ENCODE assay signal across 8 cellular contexts in the genomic region with DNA sequence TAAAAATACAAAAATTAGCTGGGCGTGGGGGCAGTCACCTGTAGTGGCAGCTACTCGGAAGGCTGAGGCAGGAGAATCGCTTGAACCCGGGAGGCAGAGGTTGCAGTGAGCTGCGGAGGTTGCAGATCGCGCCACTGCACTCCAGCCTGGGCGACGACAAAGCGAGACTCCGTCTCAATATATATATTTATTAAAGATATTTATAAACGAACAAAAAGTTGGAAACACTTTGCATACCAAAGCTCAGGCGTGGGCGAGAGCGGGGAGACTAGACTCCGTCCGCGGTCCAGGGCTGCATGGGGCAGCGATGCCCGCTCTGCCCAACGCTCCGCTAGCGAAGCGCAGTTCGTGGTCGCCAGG. TPM values are rescaled to one million over a fixed set of nuclear protein-coding genes. Genes with fewer than 3 reads are reported as not detected.
DNase-seq lines count a peak whose midpoint lies in the region; ATAC-seq, FAIRE-seq and TF ChIP-seq lines count a peak whose summit lies in the region.

No MANE protein-coding gene starts in this region.

- H3K4me1 ChIP-seq in GM12878 (ENCODE audit: control insufficient read depth, insufficient read depth, low read length) (no peaks in the 10 kb centered on the region; the same call in 1 of the 2 replicates), lower lobe of right lung (peaks cover 8% of the 10 kb centered on the region), suprapubic skin (peaks cover 5% of the 10 kb centered on the region)

- SMC1A ChIA-PET in GM12878 (lab: Charles Lee; ENCODE audit: uncharacterized antibody, unreplicated experiment), result interaction anchor here (1.7 to 3.8 kb wide), 5 partner anchors 23 to 132 kb away, joined by 4 to 14 read pairs (median 10); no protein-coding TSS in a partner anchor

- no peak overlapping the region for H3K4me3 ChIP-seq in GM12878
- H3K4me3 ChIP-seq in lower lobe of right lung, result peak overlapping the region; percentile 66
- H3K4me3 ChIP-seq in suprapubic skin, result peak overlapping the region; percentile 57

- BruUV-seq in GM12878 (replicated peaks; lab: Mats Ljungman, UMichigan), result no TSS peak

- no peak for TF ChIP-seq RAD21 in GM12878 (IDR thresholded peaks at IDR 0.05; ENCODE audit: insufficient read depth, low read depth, low read length)

- intact Hi-C loops in GM12878 (cut with micrococcal nuclease; ENCODE audit: unreplicated experiment), result loop anchor here (1.0 to 2.0 kb wide), 3 partner anchors 80 to 311 kb away; no protein-coding TSS in a partner anchor
- intact Hi-C loops in lower lobe of right lung (cut with DNase I), result loop anchor here (10.0 kb wide), 1 partner anchor 73 kb away; no protein-coding TSS in a partner anchor

- no peak for ATAC-seq in activated CD8-positive, alpha-beta memory T cell treated with anti-CD3 and anti-CD28 coated beads, Interleukin-2, amount 10 ng/mL, durations not matched to agents 7 days and 5 days
- ATAC-seq in GM12878, result no peak
- no peak for ATAC-seq in lower lobe of right lung
- ATAC-seq in GM19463 (IDR thresholded peaks at IDR 0.05; ENCODE audit: unreplicated experiment), result no peak

- H3K27ac ChIP-seq in GM12878 (ENCODE audit: control insufficient read depth, insufficient read depth) (no peak overlapping the region), lower lobe of right lung (no peak overlapping the region), suprapubic skin (no peak overlapping the region)

- H3K9me3 ChIP-seq in GM12878 (replicated peaks; ENCODE audit: control insufficient read depth, insufficient read depth, low read length) (no peaks in the 10 kb centered on the region), lower lobe of right lung (no peaks in the 10 kb centered on the region), suprapubic skin (no peaks in the 10 kb centered on the region)

- H3K27ac Mint-ChIP-seq in activated CD8-positive, alpha-beta memory T cell treated with anti-CD3 and anti-CD28 coated beads, Interleukin-2, amount 10 ng/mL, durations not matched to agents 7 days and 5 days, result no peak overlapping the region

- TF ChIP-seq EP300 in GM12878 (IDR thresholded peaks at IDR 0.05; ENCODE audit: borderline replicate concordance in 1 of 2, control insufficient read depth in 1 of 2, low read depth in 2 of 2, low read length in 2 of 2), result no peak
- no peak for TF ChIP-seq EP300 in suprapubic skin (IDR thresholded peaks at IDR 0.05)

- H3K36me3 ChIP-seq in GM12878 (ENCODE audit: control insufficient read depth in 2 of 2, insufficient read depth in 2 of 2, low read length in 1 of 2) (no peaks in the 10 kb centered on the region), lower lobe of right lung (no peaks in the 10 kb centered on the region), suprapubic skin (no peaks in the 10 kb centered on the region)

- FAIRE-seq in GM12878 (lab: Jason Lieb, UNC), result no peak

- H3K9ac ChIP-seq in GM12878 (ENCODE audit: control insufficient read depth, insufficient read depth, low read length), result no peak overlapping the region; the same call in 1 of the 2 replicates

- 37% methylated on average over 25 of the region's 26 CpGs for WGBS in GM12878 (ENCODE audit: insufficient coverage, insufficient replicate concordance, low lambda C conversion rate, missing lambda C conversion rate)
- WGBS in suprapubic skin, result 76% methylated on average over 25 of the region's 26 CpGs

- peak overlapping the region; percentile 93 for H3K4me2 ChIP-seq in GM12878 (ENCODE audit: control insufficient read depth, insufficient read depth)

- CTCF ChIA-PET in activated CD8-positive, alpha-beta memory T cell treated with anti-CD3 and anti-CD28 coated beads, Interleukin-2, amount 10 ng/mL, durations not matched to agents 7 days and 5 days (lab: Charles Lee), result interaction anchor here (0.7 to 6.0 kb wide), 36 partner anchors 8 to 315 kb away, joined by 3 to 151 read pairs (median 4); partner anchors contain the start of genes CRYGN, RHEB and WDR86
- CTCF ChIA-PET in GM12878 (lab: Yijun Ruan, JAX), result interaction anchor here (0.5 to 3.1 kb wide), 18 partner anchors 9 to 312 kb away, joined by 3 to 25 read pairs (median 6); no protein-coding TSS in a partner anchor

- no peaks in the 10 kb centered on the region for H3K36me3 Mint-ChIP-seq in activated CD8-positive, alpha-beta memory T cell treated with anti-CD3 and anti-CD28 coated beads, Interleukin-2, amount 10 ng/mL, durations not matched to agents 7 days and 5 days

- H3K4me1 Mint-ChIP-seq in activated CD8-positive, alpha-beta memory T cell treated with anti-CD3 and anti-CD28 coated beads, Interleukin-2, amount 10 ng/mL, durations not matched to agents 7 days and 5 days, result peaks cover 2% of the 10 kb centered on the region

- POLR2A ChIA-PET in GM12878 (lab: Charles Lee), result interaction anchor here (0.9 kb wide), 1 partner anchor 72 kb away, joined by 3 read pairs; the partner anchor contains the start of gene RHEB

- no peaks in the 10 kb centered on the region for H4K20me1 ChIP-seq in GM12878 (ENCODE audit: control insufficient read depth, insufficient read depth)

- H3K79me2 ChIP-seq in GM12878 (ENCODE audit: control insufficient read depth, insufficient read depth, low read length), result no peaks in the 10 kb centered on the region

- TF ChIP-seq POLR2A in GM12878 (IDR thresholded peaks at IDR 0.05; ENCODE audit: low read depth, low read length), result no peak
- no peak for TF ChIP-seq POLR2A in suprapubic skin (IDR thresholded peaks at IDR 0.05)

- H3K27me3 ChIP-seq in GM12878 (replicated peaks in 1 of 2; ENCODE audit: control insufficient read depth in 2 of 2, insufficient read depth in 2 of 2, low read length in 1 of 2), result no peaks in the 10 kb centered on the region; a peak in 1 of 4 replicates
- H3K27me3 ChIP-seq in lower lobe of right lung (ENCODE audit: low read depth), result peaks cover 4% of the 10 kb centered on the region
- H3K27me3 ChIP-seq in suprapubic skin, result no peaks in the 10 kb centered on the region

- RAD21 ChIA-PET in GM12878 (lab: Charles Lee; ENCODE audit: unreplicated experiment), result interaction anchor here (0.8 to 2.8 kb wide), 5 partner anchors 58 to 138 kb away, joined by 3 to 14 read pairs (median 4); no protein-coding TSS in a partner anchor

- in situ Hi-C loops in GM12878 (cut with MboI), result loop anchor here (5.0 to 10.0 kb wide), 2 partner anchors 66 to 83 kb away; no protein-coding TSS in a partner anchor

- H3K27me3 Mint-ChIP-seq in activated CD8-positive, alpha-beta memory T cell treated with anti-CD3 and anti-CD28 coated beads, Interleukin-2, amount 10 ng/mL, durations not matched to agents 7 days and 5 days, result peaks cover 24% of the 10 kb centered on the region

- H3K4me3 Mint-ChIP-seq in activated CD8-positive, alpha-beta memory T cell treated with anti-CD3 and anti-CD28 coated beads, Interleukin-2, amount 10 ng/mL, durations not matched to agents 7 days and 5 days, result peak overlapping the region; percentile 49

- TF ChIP-seq CTCF in GM12878 (IDR thresholded peaks at IDR 0.05 in 2 of 3, conservative IDR thresholded peaks at IDR 0.05 in 1 of 3; ENCODE audit: control insufficient read depth in 2 of 3, extremely low read depth in 1 of 3, insufficient read depth in 1 of 3, low read depth in 3 of 3, low read length in 3 of 3), result no peak
- no peak for TF ChIP-seq CTCF in lower lobe of right lung (IDR thresholded peaks at IDR 0.05)
- no peak for TF ChIP-seq CTCF in suprapubic skin (IDR thresholded peaks at IDR 0.05)

- H3K9me3 Mint-ChIP-seq in activated CD8-positive, alpha-beta memory T cell treated with anti-CD3 and anti-CD28 coated beads, Interleukin-2, amount 10 ng/mL, durations not matched to agents 7 days and 5 days (ENCODE audit: low read depth), result no peaks in the 10 kb centered on the region

- peak overlapping the region; percentile 86; the same call in 1 of the 2 replicates for H2AFZ ChIP-seq in GM12878 (ENCODE audit: control insufficient read depth, low read depth, low read length)

- no peak for DNase-seq in activated CD8-positive, alpha-beta memory T cell treated with anti-CD3 and anti-CD28 coated beads, Interleukin-2, amount 10 ng/mL, durations not matched to agents 7 days and 5 days
- no peak for DNase-seq in activated CD8-positive, alpha-beta memory T cell treated with anti-CD3 and anti-CD28 coated beads, Interleukin-2, amount 50 U/mL, for 48 hours
- no peak for DNase-seq in GM12878 (ENCODE audit: low read depth, low spot score)
- DNase-seq in lower lobe of right lung, result no peak
- DNase-seq in suprapubic skin (ENCODE audit: low spot score in 2 of 2), result no peak
- DNase-seq in COR-L47 (lab: John Stamatoyannopoulos, UW), result no peak
- no peak for DNase-seq in ecto neural progenitor cell (ENCODE audit: low spot score)

RNA-seq across cellular contexts. Expression of gene CRYGN, which starts 7.9 kb away (rescaled TPM):
- total RNA-seq in activated CD8-positive, alpha-beta memory T cell treated with anti-CD3 and anti-CD28 coated beads, Interleukin-2, amount 10 ng/mL, durations not matched to agents 7 days and 5 days, result not detected
- 0.32 TPM in 1 of 2 replicates, not detected in the other for total RNA-seq in GM12878 (2013; cell fraction: nucleolus; rRNA removed)
- not detected in 2 replicates for total RNA-seq in GM12878 (2014; rRNA removed)
- total RNA-seq in GM12878 (2014; rRNA removed; fragmentation: Illumina TruSeq; extraction: Trizol), result not detected in 2 replicates
- total RNA-seq in GM12878 (2021), result not detected in 2 replicates
- polyA plus RNA-seq in GM12878 (2011; ENCODE audit: low read depth), result not detected
- not detected in 2 replicates for polyA plus RNA-seq in GM12878 (2011; rRNA removed)
- 0.03 TPM in 1 of 2 replicates, not detected in the other for polyA plus RNA-seq in GM12878 (2011; cell fraction: cytosol; rRNA removed)
- 0.34 and 0.44 TPM in 2 replicates for polyA plus RNA-seq in GM12878 (2011; cell fraction: nucleus; rRNA removed)
- not detected in 2 replicates for polyA plus RNA-seq in GM12878 (2012)
- polyA plus RNA-seq in GM12878 (2014; fragmentation: Illumina TruSeq; extraction: Trizol), result not detected in 2 replicates
- polyA plus RNA-seq in GM12878 (2014; fragmentation: Nextera tagmentation; extraction: Ambion mirVana), result not detected
- not detected in 2 replicates for polyA plus RNA-seq in GM12878 (2014; rRNA removed)
- not detected for polyA plus RNA-seq in GM12878 (2016; fragmentation: Nextera tagmentation; extraction: Ambion mirVana)
- polyA minus RNA-seq in GM12878 (2011; rRNA and poly(A)+ RNA removed), result not detected in 2 replicates
- polyA minus RNA-seq in GM12878 (2011; cell fraction: cytosol; rRNA and poly(A)+ RNA removed), result not detected in 2 replicates
- 0.36 TPM in 1 of 2 replicates, not detected in the other for polyA minus RNA-seq in GM12878 (2011; cell fraction: nucleus; rRNA and poly(A)+ RNA removed)
- total RNA-seq in lower lobe of right lung, result not detected
- not detected for total RNA-seq in suprapubic skin

RNA-seq across cellular contexts. Expression of gene WDR86, which starts 38.0 kb away (rescaled TPM):
- under 1 TPM in 1 of 2 experiments, not detected in 1; 0.29 TPM for total RNA-seq in activated CD8-positive, alpha-beta memory T cell treated with anti-CD3 and anti-CD28 coated beads, Interleukin-2, amount 10 ng/mL, durations not matched to agents 7 days and 5 days
- 5.1 and 8.3 TPM in 2 replicates for total RNA-seq in GM12878 (2013; cell fraction: nucleolus; rRNA removed)
- not detected in 2 replicates for total RNA-seq in GM12878 (2014; rRNA removed)
- total RNA-seq in GM12878 (2014; rRNA removed; fragmentation: Illumina TruSeq; extraction: Trizol), result not detected in 2 replicates
- total RNA-seq in GM12878 (2021), result not detected in 2 replicates
- polyA plus RNA-seq in GM12878 (2011; ENCODE audit: low read depth), result 0.29 TPM
- polyA plus RNA-seq in GM12878 (2011; rRNA removed), result 0.15 and 0.22 TPM in 2 replicates
- 0.24 and 0.38 TPM in 2 replicates for polyA plus RNA-seq in GM12878 (2011; cell fraction: cytosol; rRNA removed)
- polyA plus RNA-seq in GM12878 (2011; cell fraction: nucleus; rRNA removed), result 2.7 and 4.6 TPM in 2 replicates
- polyA plus RNA-seq in GM12878 (2012), result 0.26 and 0.65 TPM in 2 replicates
- polyA plus RNA-seq in GM12878 (2014; fragmentation: Illumina TruSeq; extraction: Trizol), result not detected in 2 replicates
- under 1 TPM in 1 of 2 experiments, not detected in 1; 0.05 TPM for polyA plus RNA-seq in GM12878 (2014; fragmentation: Nextera tagmentation; extraction: Ambion mirVana)
- polyA plus RNA-seq in GM12878 (2014; rRNA removed), result not detected in 2 replicates
- under 1 TPM in 1 of 2 experiments, not detected in 1; 0.19 TPM for polyA plus RNA-seq in GM12878 (2016; fragmentation: Nextera tagmentation; extraction: Ambion mirVana)
- 0.37 and 1.0 TPM in 2 replicates for polyA minus RNA-seq in GM12878 (2011; rRNA and poly(A)+ RNA removed)
- polyA minus RNA-seq in GM12878 (2011; cell fraction: cytosol; rRNA and poly(A)+ RNA removed), result not detected in 2 replicates
- 0.57 and 0.73 TPM in 2 replicates for polyA minus RNA-seq in GM12878 (2011; cell fraction: nucleus; rRNA and poly(A)+ RNA removed)
- total RNA-seq in lower lobe of right lung, result 4.4 TPM
- total RNA-seq in suprapubic skin, result 1 to 10 TPM in 2 of 4 donors, under 1 TPM in 1, not detected in 1; 0.81 to 2.8 (median 1.4) TPM
